20 cellular contexts compared by ENCODE assay signal in the genomic region with DNA sequence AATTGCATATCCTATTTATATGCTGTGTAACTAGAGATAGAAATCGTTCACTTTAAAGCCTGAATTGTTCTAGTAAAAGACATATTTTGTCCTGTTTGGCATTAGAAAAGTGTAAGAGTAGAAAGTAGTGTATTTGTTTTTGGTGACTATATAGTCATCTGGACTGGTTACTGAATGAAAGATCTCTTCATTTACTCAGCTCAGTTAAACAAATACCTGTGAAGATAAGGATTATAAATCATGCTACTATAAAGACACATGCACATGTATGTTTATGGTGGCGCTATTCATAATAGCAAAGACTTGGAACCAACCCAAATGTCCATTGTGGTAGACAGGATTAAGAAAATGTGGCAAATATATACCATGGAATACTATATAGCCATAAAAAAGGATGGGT.
DNase-seq lines count a peak whose midpoint lies in the region; ATAC-seq, FAIRE-seq and TF ChIP-seq lines count a peak whose summit lies in the region.
"Had no signal": no experiment of that assay in that cellular context is flagged by ENCODE, and none has a peak within 500 bp of the region (broad histone marks: within the 10 kb centered on the region; RNA-seq: fewer than 3 reads in every experiment).

No MANE protein-coding gene starts in this region.

- intact Hi-C loops in mucosa of descending colon (cut with DNase I, micrococcal nuclease), result no loop called here

- ATAC-seq in mucosa of descending colon (peak; percentile 55), HG03175 (IDR thresholded peaks at IDR 0.05; ENCODE audit: unreplicated experiment) (no peak)
- ATAC-seq: A549; CD8-positive, alpha-beta T cell had no signal

- no peaks in the 10 kb centered on the region for H3K36me3 ChIP-seq in mucosa of descending colon (ENCODE audit: low read depth)
- H3K36me3 ChIP-seq: BLaER1 treated with 17β-estradiol and CSF1 and Interleukin-3, amounts not matched to agents 10 nM and 100 nM had no signal

- no peak for TF ChIP-seq CTCF in D721Med (IDR thresholded peaks at IDR 0.05; ENCODE audit: insufficient read depth, missing control alignments)
- no peak for TF ChIP-seq CTCF in mucosa of descending colon (IDR thresholded peaks at IDR 0.05)

- H3K9me3 ChIP-seq in mucosa of descending colon, result no peaks in the 10 kb centered on the region
- H3K9me3 ChIP-seq: A549; BLaER1 treated with 17β-estradiol and CSF1 and Interleukin-3, amounts not matched to agents 10 nM and 100 nM; Caco-2 had no signal

- DNase-seq in D721Med (ENCODE audit: insufficient read length, low spot score) (no peak), NCI-H69 (lab: John Stamatoyannopoulos, UW) (peak; percentile 6), mucosa of descending colon (no peak), dermis blood vessel endothelial cell (no peak), hepatic stellate cell (ENCODE audit: low spot score) (no peak)
- DNase-seq: AML-193; Caco-2; Calu3; CD4-positive, alpha-beta T cell; CD8-positive, alpha-beta T cell; DMS 273 treated with DMSO at 0.1 percent for 48 hours; DMS153; DMS79 treated with DMSO at 0.1 percent for 48 hours; GF-D8 had no signal

- no peaks in the 10 kb centered on the region for H3K4me1 ChIP-seq in mucosa of descending colon (ENCODE audit: low read depth)
- H3K4me1 ChIP-seq: BLaER1 treated with 17β-estradiol and CSF1 and Interleukin-3, amounts not matched to agents 10 nM and 100 nM; Caco-2 had no signal

- H3K4me3 ChIP-seq in mucosa of descending colon, result no peak overlapping the region
- H3K4me3 ChIP-seq: A549; BLaER1 treated with 17β-estradiol and CSF1 and Interleukin-3, amounts not matched to agents 10 nM and 100 nM had no signal

- peak; percentile 38 for FAIRE-seq in D721Med (lab: Jason Lieb, UNC)
- FAIRE-seq: A549, G401.6, GM12891, GM19239 had no signal
